8 cellular contexts compared by ENCODE assay signal in the genomic region with DNA sequence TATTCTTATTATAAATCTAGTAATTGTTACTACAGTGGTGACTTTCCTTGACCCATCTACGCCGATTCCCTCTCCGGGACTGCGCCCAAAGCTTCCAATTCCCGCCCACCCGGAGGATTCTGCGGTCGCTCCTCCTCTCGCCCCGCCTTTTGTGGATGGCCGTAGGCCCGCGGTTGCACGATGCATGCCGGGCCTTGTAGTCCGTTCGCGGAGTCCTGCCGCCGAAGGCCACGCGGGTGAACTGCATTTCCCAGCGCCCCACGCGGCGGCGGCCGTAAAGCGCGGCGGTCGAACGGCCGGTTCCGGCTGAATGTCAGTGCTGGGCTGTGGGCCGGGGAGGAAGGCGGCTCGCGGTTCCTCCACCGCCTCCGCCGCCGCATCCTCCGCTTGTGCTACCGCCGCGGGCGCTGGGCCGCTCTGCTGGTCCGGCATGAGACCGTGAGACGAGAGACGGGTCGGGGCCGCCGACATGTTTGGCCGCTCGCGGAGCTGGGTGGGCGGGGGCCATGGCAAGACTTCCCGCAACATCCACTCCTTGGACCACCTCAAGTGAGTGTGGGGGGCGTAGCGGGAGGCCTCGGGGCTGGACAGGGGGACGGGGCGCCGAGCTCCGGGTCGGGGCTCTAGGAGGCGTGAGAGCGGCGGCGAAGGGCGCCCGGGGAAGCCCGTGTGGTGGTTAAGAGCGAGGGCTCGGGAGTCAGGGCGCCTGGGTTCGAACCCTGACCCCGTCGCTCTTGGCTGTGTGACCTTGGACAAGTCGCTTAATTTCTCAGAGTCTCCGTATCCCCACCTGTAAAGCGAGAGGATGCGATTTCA. TPM values are rescaled to one million over a fixed set of nuclear protein-coding genes. Genes with fewer than 3 reads are reported as not detected.
DNase-seq lines count a peak whose midpoint lies in the region; ATAC-seq and TF ChIP-seq lines count a peak whose summit lies in the region.

A gene with protein sequence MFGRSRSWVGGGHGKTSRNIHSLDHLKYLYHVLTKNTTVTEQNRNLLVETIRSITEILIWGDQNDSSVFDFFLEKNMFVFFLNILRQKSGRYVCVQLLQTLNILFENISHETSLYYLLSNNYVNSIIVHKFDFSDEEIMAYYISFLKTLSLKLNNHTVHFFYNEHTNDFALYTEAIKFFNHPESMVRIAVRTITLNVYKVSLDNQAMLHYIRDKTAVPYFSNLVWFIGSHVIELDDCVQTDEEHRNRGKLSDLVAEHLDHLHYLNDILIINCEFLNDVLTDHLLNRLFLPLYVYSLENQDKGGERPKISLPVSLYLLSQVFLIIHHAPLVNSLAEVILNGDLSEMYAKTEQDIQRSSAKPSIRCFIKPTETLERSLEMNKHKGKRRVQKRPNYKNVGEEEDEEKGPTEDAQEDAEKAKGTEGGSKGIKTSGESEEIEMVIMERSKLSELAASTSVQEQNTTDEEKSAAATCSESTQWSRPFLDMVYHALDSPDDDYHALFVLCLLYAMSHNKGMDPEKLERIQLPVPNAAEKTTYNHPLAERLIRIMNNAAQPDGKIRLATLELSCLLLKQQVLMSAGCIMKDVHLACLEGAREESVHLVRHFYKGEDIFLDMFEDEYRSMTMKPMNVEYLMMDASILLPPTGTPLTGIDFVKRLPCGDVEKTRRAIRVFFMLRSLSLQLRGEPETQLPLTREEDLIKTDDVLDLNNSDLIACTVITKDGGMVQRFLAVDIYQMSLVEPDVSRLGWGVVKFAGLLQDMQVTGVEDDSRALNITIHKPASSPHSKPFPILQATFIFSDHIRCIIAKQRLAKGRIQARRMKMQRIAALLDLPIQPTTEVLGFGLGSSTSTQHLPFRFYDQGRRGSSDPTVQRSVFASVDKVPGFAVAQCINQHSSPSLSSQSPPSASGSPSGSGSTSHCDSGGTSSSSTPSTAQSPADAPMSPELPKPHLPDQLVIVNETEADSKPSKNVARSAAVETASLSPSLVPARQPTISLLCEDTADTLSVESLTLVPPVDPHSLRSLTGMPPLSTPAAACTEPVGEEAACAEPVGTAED (plus strand): TSS at position 316 of the 816 bp plus-strand sequence. CDS start 154 bp downstream, at position 470.

- peak in 1 of 2 donors; percentile 42 for TF ChIP-seq POLR2A in vagina (IDR thresholded peaks at IDR 0.05)

- peak in 2 of 3 experiments; percentile 15 to 25 for TF ChIP-seq CTCF in vagina (IDR thresholded peaks at IDR 0.05)

- H3K36me3 ChIP-seq in rectal smooth muscle tissue (ENCODE audit: control insufficient read depth, insufficient read depth, low read length) (no peaks in the 10 kb centered on the region), vagina (no peaks in the 10 kb centered on the region)

- peak; percentile 93 to 95 for DNase-seq in NCI-H2081 (lab: John Stamatoyannopoulos, UW)
- peak; percentile 94 for DNase-seq in T-helper 9 cell
- DNase-seq in astrocyte of the hippocampus (ENCODE audit: low read depth, low spot score), result peak; percentile 99
- DNase-seq in hepatic stellate cell (ENCODE audit: low spot score), result peak; percentile 96
- peak in 1 of 2 donors; percentile 97 for DNase-seq in vagina (ENCODE audit: extremely low spot score in 2 of 2)

- H3K4me3 ChIP-seq in rectal smooth muscle tissue (ENCODE audit: low read length) (peak within 1 kb of the TSS; percentile 85), vagina (peak within 1 kb of the TSS; percentile 74 to 81)

- H3K4me1 ChIP-seq in rectal smooth muscle tissue (ENCODE audit: control insufficient read depth, insufficient read depth, low read length) (peaks cover 36% of the 10 kb centered on the region), vagina (peaks cover 73% of the 10 kb centered on the region)

- H3K9ac ChIP-seq in rectal smooth muscle tissue (ENCODE audit: low read length), result peak within 1 kb of the TSS; percentile 49

- ATAC-seq in GM18511 (IDR thresholded peaks at IDR 0.05; ENCODE audit: unreplicated experiment), result peak; percentile 78
- peak; percentile 69 for ATAC-seq in HG03025 (IDR thresholded peaks at IDR 0.05; ENCODE audit: low FRiP score, unreplicated experiment)

- H3K27ac ChIP-seq in rectal smooth muscle tissue (ENCODE audit: low read depth, low read length), result peak within 1 kb of the TSS; percentile 73
- H3K27ac ChIP-seq in vagina, result peak within 1 kb of the TSS; percentile 83

- intact Hi-C loops in vagina (cut with DNase I), result no loop called here

- no peaks in the 10 kb centered on the region for H3K27me3 ChIP-seq in rectal smooth muscle tissue (ENCODE audit: control insufficient read depth, insufficient read depth, low read length)
- no peaks in the 10 kb centered on the region for H3K27me3 ChIP-seq in vagina

- H3K9me3 ChIP-seq in vagina, result no peaks in the 10 kb centered on the region

RNA-seq across cellular contexts. Expression of the gene that starts here (rescaled TPM):
- 21.6 TPM for total RNA-seq in vagina
